10 cellular contexts compared by ENCODE assay signal in the genomic region with DNA sequence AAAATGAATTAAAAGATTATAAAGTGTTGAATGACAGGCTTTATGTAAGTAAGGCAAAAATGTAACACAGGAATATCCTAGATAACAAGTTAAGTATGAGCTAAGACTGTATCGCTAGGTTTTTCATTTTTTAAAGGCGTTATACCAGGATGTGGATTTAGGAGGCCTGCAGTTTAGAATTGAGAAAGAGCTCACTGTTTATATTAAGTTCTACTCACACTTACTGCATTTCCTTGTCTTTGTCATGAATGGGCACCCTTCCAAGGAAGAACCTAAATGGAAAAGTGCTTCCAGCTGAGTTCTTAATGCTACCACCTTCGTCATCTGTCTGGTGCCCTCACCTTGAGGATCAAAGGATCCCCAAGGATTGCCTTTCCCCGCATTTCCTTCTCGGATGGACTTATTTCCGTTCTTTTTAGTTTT.
A peak's percentile ranks its signal among the peaks of the same experiment; 100 is the strongest.
DNase-seq lines count a peak whose midpoint lies in the region; ATAC-seq, FAIRE-seq and TF ChIP-seq lines count a peak whose summit lies in the region.
"Had no signal": no experiment of that assay in that cellular context is flagged by ENCODE, and none has a peak within 500 bp of the region (broad histone marks: within the 10 kb centered on the region; RNA-seq: fewer than 3 reads in every experiment).

No MANE protein-coding gene starts in this region.

- H3K27me3 Mint-ChIP-seq in astrocyte (ENCODE audit: low read depth, unreplicated experiment) (no peaks in the 10 kb centered on the region), T-cell (peaks cover 0 to 2% of the 10 kb centered on the region in 2 donors)

- H3K36me3 ChIP-seq in astrocyte (ENCODE audit: insufficient read depth, low read length) (no peaks in the 10 kb centered on the region), hepatocyte (replicated peaks; ENCODE audit: insufficient read depth, low read depth) (no peaks in the 10 kb centered on the region)

- DNase-seq in A172 (ENCODE audit: low spot score) (peak; percentile 76), HT-29 (ENCODE audit: low spot score) (peak; percentile 50), astrocyte (ENCODE audit: low read depth) (peak; percentile 90), hepatocyte (ENCODE audit: low spot score) (peak; percentile 30), T-cell (no peak)
- DNase-seq in activated CD4-positive, alpha-beta T cell treated with anti-CD3 and anti-CD28 coated beads for 4 hours = no peak
- no peak for DNase-seq in activated CD4-positive, alpha-beta T cell treated with anti-CD3 and anti-CD28 coated beads, Interleukin-2, amount 50 U/mL, for 4 hours
- DNase-seq: NCI-H187 treated with DMSO at 0.1 percent for 48 hours had no signal

- H4K20me1 ChIP-seq in astrocyte (ENCODE audit: insufficient read depth, low read length) (no peaks in the 10 kb centered on the region), hepatocyte (ENCODE audit: insufficient read depth, poor library complexity, severe bottlenecking) (peaks cover 9% of the 10 kb centered on the region)

- H3K36me3 Mint-ChIP-seq in astrocyte (ENCODE audit: low read depth, unreplicated experiment) (peaks cover 2% of the 10 kb centered on the region), T-cell (no peaks in the 10 kb centered on the region)

- WGBS in hepatocyte (ENCODE audit: low lambda C conversion rate, missing lambda C conversion rate) = 54% methylated on average over 6 of the region's 6 CpGs

- FAIRE-seq in astrocyte (lab: Jason Lieb, UNC) = no peak
- FAIRE-seq: colon had no signal

- H3K27me3 ChIP-seq in astrocyte (ENCODE audit: insufficient read depth, low read length) (no peaks in the 10 kb centered on the region), hepatocyte (no peaks in the 10 kb centered on the region)

- H3K9me3 Mint-ChIP-seq in astrocyte (ENCODE audit: unreplicated experiment) (no peaks in the 10 kb centered on the region), T-cell (no peaks in the 10 kb centered on the region)

- no peak overlapping the region for H3K4me3 ChIP-seq in astrocyte (ENCODE audit: insufficient read depth, low read depth, low read length)
- H3K4me3 ChIP-seq in hepatocyte = no peak overlapping the region

- POLR2A ChIA-PET in T-cell (lab: Charles Lee) = no interaction called here

- peak overlapping the region; percentile 66 for H3K9ac ChIP-seq in astrocyte (ENCODE audit: low read length)

- CTCF ChIA-PET in T-cell (lab: Charles Lee) = no interaction called here

- H3K27ac ChIP-seq in astrocyte (ENCODE audit: low read depth, low read length) (peak overlapping the region; percentile 76), hepatocyte (no peak overlapping the region)

- H3K4me1 ChIP-seq in astrocyte (ENCODE audit: insufficient read depth, low read length) = peaks cover 41% of the 10 kb centered on the region
- H3K4me1 ChIP-seq in hepatocyte (ENCODE audit: insufficient read depth) = peaks cover 23% of the 10 kb centered on the region

- H3K4me3 Mint-ChIP-seq in astrocyte (ENCODE audit: unreplicated experiment) (peak overlapping the region; percentile 57), T-cell (no peak overlapping the region)

- no peaks in the 10 kb centered on the region for H3K9me2 ChIP-seq in hepatocyte (replicated peaks; ENCODE audit: insufficient read depth)

- no peak for ATAC-seq in HG03139 (IDR thresholded peaks at IDR 0.05; ENCODE audit: unreplicated experiment)
- ATAC-seq in T-cell (replicated peaks in 1 of 4) = no peak

- H3K9me3 ChIP-seq in astrocyte (ENCODE audit: insufficient read depth, low read depth, low read length) (no peaks in the 10 kb centered on the region), hepatocyte (ENCODE audit: low read depth) (no peaks in the 10 kb centered on the region)

- TF ChIP-seq CTCF in astrocyte (IDR thresholded peaks at IDR 0.05; ENCODE audit: insufficient read depth, low read depth, low read length) (no peak), hepatocyte (IDR thresholded peaks at IDR 0.05; ENCODE audit: poor library complexity) (no peak)

- H3K27ac Mint-ChIP-seq in astrocyte (ENCODE audit: unreplicated experiment) = peak overlapping the region; percentile 83
- no peak overlapping the region for H3K27ac Mint-ChIP-seq in T-cell

- H3K4me2 ChIP-seq in astrocyte (ENCODE audit: low read length) (peak overlapping the region; percentile 71), hepatocyte (peak overlapping the region; percentile 55)

- peaks cover 46% of the 10 kb centered on the region for H3K4me1 Mint-ChIP-seq in astrocyte (ENCODE audit: low read depth, unreplicated experiment)
- H3K4me1 Mint-ChIP-seq in T-cell = no peaks in the 10 kb centered on the region

- peaks cover 50% of the 10 kb centered on the region for H3K79me2 ChIP-seq in astrocyte (ENCODE audit: insufficient read depth, low read length)
- H3K79me2 ChIP-seq in hepatocyte = peaks cover 6% of the 10 kb centered on the region

- H2AFZ ChIP-seq in astrocyte (ENCODE audit: low read depth, low read length) = no peak overlapping the region
- no peak overlapping the region for H2AFZ ChIP-seq in hepatocyte

Comparison
In these comparisons a context has a peak if more than half of its experiments do, and no peak if none do; other contexts are left out.
1. DNase-seq: peak in A172 (single experiment), HT-29 (single experiment), astrocyte (single experiment) and hepatocyte (single experiment); none in T-cell (0 of 34), activated CD4-positive, alpha-beta T cell treated with anti-CD3 and anti-CD28 coated beads for 4 hours (0 of 2) and activated CD4-positive, alpha-beta T cell treated with anti-CD3 and anti-CD28 coated beads, Interleukin-2, amount 50 U/mL, for 4 hours (0 of 2).